ENCODE assay signal across 19 cellular contexts in genomic region chr9:130157079-130157478, GRCh38. TPM values are rescaled to one million over a fixed set of nuclear protein-coding genes. Genes with fewer than 3 reads are reported as not detected.
"Had no signal": no experiment of that assay in that cellular context is flagged by ENCODE, and none has a peak within 500 bp of the region (broad histone marks: within the 10 kb centered on the region; RNA-seq: fewer than 3 reads in every experiment).

No MANE protein-coding gene starts in this region.

- H2AFZ ChIP-seq: neural progenitor cell had no signal

- H3K27ac ChIP-seq: cardiac muscle cell, foreskin keratinocyte, neural progenitor cell, ovary, prostate gland, skin epidermis, tibial nerve had no signal

- H3K4me2 ChIP-seq: neural progenitor cell had no signal

- H3K27me3 ChIP-seq: cardiac muscle cell, foreskin keratinocyte, neural progenitor cell, ovary, tibial nerve had no signal

- H3K27ac Mint-ChIP-seq: activated naive CD4-positive, alpha-beta T cell treated with anti-CD3 and anti-CD28 coated beads, Interleukin-2, amount 10 ng/mL, durations not matched to agents 7 days and 5 days; neural progenitor cell; stimulated activated effector memory CD8-positive, alpha-beta T cell treated with anti-CD3 and anti-CD28 coated beads, Interleukin-12 subunit alpha, Interleukin-12 subunit beta, amount 100 ng/mL, for 72 hours; stimulated activated naive CD8-positive, alpha-beta T cell treated with anti-CD3 and anti-CD28 coated beads, Interleukin-15, amount 100 ng/mL, for 72 hours; T-helper 17 cell had no signal

- H3K4me3 Mint-ChIP-seq: activated naive CD4-positive, alpha-beta T cell treated with anti-CD3 and anti-CD28 coated beads, Interleukin-2, amount 10 ng/mL, durations not matched to agents 7 days and 5 days; immature natural killer cell; naive thymus-derived CD8-positive, alpha-beta T cell; neural progenitor cell; stimulated activated effector memory CD8-positive, alpha-beta T cell treated with anti-CD3 and anti-CD28 coated beads, Interleukin-12 subunit alpha, Interleukin-12 subunit beta, amount 100 ng/mL, for 72 hours; stimulated activated naive CD8-positive, alpha-beta T cell treated with anti-CD3 and anti-CD28 coated beads, Interleukin-15, amount 100 ng/mL, for 72 hours; T-helper 17 cell had no signal

- H3K4me1 ChIP-seq: foreskin keratinocyte, neural progenitor cell, prostate gland, tibial nerve had no signal

- H3K4me3 ChIP-seq: cardiac muscle cell, lung, neural progenitor cell, ovary, prostate gland, skin epidermis, tibial nerve had no signal

- ATAC-seq: foreskin keratinocyte; naive thymus-derived CD8-positive, alpha-beta T cell; stimulated activated effector memory CD8-positive, alpha-beta T cell treated with anti-CD3 and anti-CD28 coated beads, Interleukin-12 subunit alpha, Interleukin-12 subunit beta, amount 100 ng/mL, for 72 hours; stimulated activated naive CD8-positive, alpha-beta T cell treated with anti-CD3 and anti-CD28 coated beads, Interleukin-15, amount 100 ng/mL, for 72 hours; T-helper 17 cell had no signal

- H3K9me3 Mint-ChIP-seq: activated naive CD4-positive, alpha-beta T cell treated with anti-CD3 and anti-CD28 coated beads, Interleukin-2, amount 10 ng/mL, durations not matched to agents 7 days and 5 days; immature natural killer cell; naive thymus-derived CD8-positive, alpha-beta T cell; neural progenitor cell; stimulated activated effector memory CD8-positive, alpha-beta T cell treated with anti-CD3 and anti-CD28 coated beads, Interleukin-12 subunit alpha, Interleukin-12 subunit beta, amount 100 ng/mL, for 72 hours; stimulated activated naive CD8-positive, alpha-beta T cell treated with anti-CD3 and anti-CD28 coated beads, Interleukin-15, amount 100 ng/mL, for 72 hours had no signal

- H3K4me1 Mint-ChIP-seq: activated naive CD4-positive, alpha-beta T cell treated with anti-CD3 and anti-CD28 coated beads, Interleukin-2, amount 10 ng/mL, durations not matched to agents 7 days and 5 days; immature natural killer cell; naive thymus-derived CD8-positive, alpha-beta T cell; T-helper 17 cell had no signal

- H3K36me3 ChIP-seq: cardiac muscle cell, neural progenitor cell, ovary, prostate gland, tibial nerve had no signal

- H3K9me3 ChIP-seq: ovary, prostate gland, tibial nerve had no signal

- H3K27me3 Mint-ChIP-seq: naive thymus-derived CD8-positive, alpha-beta T cell; stimulated activated naive CD8-positive, alpha-beta T cell treated with anti-CD3 and anti-CD28 coated beads, Interleukin-15, amount 100 ng/mL, for 72 hours had no signal

- DNase-seq: activated CD4-positive, alpha-beta T cell treated with anti-CD3 and anti-CD28 coated beads for 4 hours; activated CD4-positive, alpha-beta T cell treated with anti-CD3 and anti-CD28 coated beads, Interleukin-2, amount 50 U/mL, for 48 hours; activated CD4-positive, CD25-positive, alpha-beta regulatory T cell; activated effector memory CD4-positive, alpha-beta T cell treated with anti-CD3 and anti-CD28 coated beads, Interleukin-2, amount 50 U/mL, for 16 hours; activated naive CD4-positive, alpha-beta T cell treated with anti-CD3 and anti-CD28 coated beads, Interleukin-2, amount 10 ng/mL, durations not matched to agents 7 days and 5 days; foreskin keratinocyte; immature natural killer cell; naive thymus-derived CD8-positive, alpha-beta T cell; ovary; stimulated activated CD4-positive, alpha-beta T cell treated with anti-CD3 and anti-CD28 coated beads, Interleukin-2, amount 100 ng/mL, for 24 hours; stimulated activated naive CD8-positive, alpha-beta T cell treated with anti-CD3 and anti-CD28 coated beads, Interleukin-15, amount 100 ng/mL, for 72 hours; T-helper 17 cell had no signal

- H3K36me3 Mint-ChIP-seq: activated naive CD4-positive, alpha-beta T cell treated with anti-CD3 and anti-CD28 coated beads, Interleukin-2, amount 10 ng/mL, durations not matched to agents 7 days and 5 days; immature natural killer cell; naive thymus-derived CD8-positive, alpha-beta T cell; neural progenitor cell; stimulated activated effector memory CD8-positive, alpha-beta T cell treated with anti-CD3 and anti-CD28 coated beads, Interleukin-12 subunit alpha, Interleukin-12 subunit beta, amount 100 ng/mL, for 72 hours had no signal

RNA-seq across cellular contexts. Expression of gene NCS1, which starts 15.1 kb away (rescaled TPM):
- total RNA-seq: naive thymus-derived CD8-positive, alpha-beta T cell had no signal
